Comparison of ENCODE assay signal across 8 cellular contexts in the genomic region with DNA sequence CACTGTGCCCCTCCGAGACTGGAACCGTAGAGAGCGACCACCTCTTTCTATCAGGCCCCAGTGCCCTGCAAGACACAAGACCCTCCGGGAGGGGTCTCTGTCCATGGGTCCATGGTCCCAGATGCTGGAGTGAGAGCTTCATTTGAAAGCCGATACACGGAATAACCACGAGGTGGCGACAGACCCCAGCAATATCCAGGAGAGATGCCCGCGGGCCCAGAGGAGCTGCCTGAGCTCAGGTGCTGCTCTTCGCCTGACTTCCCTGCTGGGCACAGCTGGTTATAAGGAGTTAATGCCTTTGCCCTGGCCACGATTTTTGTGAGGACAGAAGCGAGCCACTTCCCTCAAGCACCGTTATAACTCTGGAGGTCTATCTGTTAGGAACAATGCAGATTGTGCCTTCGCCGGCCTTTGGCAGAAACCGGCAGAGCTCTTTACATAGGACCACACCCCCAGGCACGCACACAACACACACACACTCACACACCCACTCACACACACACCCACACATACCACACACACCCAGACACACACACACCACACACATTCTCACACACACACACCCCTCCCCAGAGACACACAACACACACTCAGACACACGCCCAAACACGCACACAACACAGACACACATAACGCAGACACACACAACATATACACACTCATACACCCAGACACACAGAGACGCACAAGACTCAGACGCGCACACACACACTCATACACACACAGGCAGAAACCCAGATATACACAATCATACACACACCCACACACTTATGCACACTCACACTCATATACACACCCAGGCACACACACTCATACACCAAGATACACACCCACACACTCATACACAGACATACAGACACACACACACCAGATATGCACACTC.
A peak's percentile ranks its signal among the peaks of the same experiment; 100 is the strongest.
DNase-seq lines count a peak whose midpoint lies in the region; ATAC-seq lines count a peak whose summit lies in the region.

No MANE protein-coding gene starts in this region.

- peaks cover 5% of the 10 kb centered on the region for H3K4me1 Mint-ChIP-seq in activated CD4-positive, alpha-beta T cell treated with anti-CD3 and anti-CD28 coated beads, Interleukin-2, amount 10 ng/mL, durations not matched to agents 7 days and 5 days
- no peaks in the 10 kb centered on the region for H3K4me1 Mint-ChIP-seq in memory B cell

- POLR2A ChIA-PET in activated CD4-positive, alpha-beta T cell treated with anti-CD3 and anti-CD28 coated beads, Interleukin-2, amount 10 ng/mL, durations not matched to agents 7 days and 5 days (lab: Charles Lee): no interaction called here

- no peaks in the 10 kb centered on the region for H3K36me3 Mint-ChIP-seq in activated CD4-positive, alpha-beta T cell treated with anti-CD3 and anti-CD28 coated beads, Interleukin-2, amount 10 ng/mL, durations not matched to agents 7 days and 5 days (ENCODE audit: low read depth)
- no peaks in the 10 kb centered on the region for H3K36me3 Mint-ChIP-seq in memory B cell

- ATAC-seq in HG03378 (IDR thresholded peaks at IDR 0.05; ENCODE audit: unreplicated experiment) (peak; percentile 71), memory B cell (ENCODE audit: low read depth) (no peak)

- no peak overlapping the region for H3K4me3 Mint-ChIP-seq in activated CD4-positive, alpha-beta T cell treated with anti-CD3 and anti-CD28 coated beads, Interleukin-2, amount 10 ng/mL, durations not matched to agents 7 days and 5 days
- no peak overlapping the region for H3K4me3 Mint-ChIP-seq in memory B cell

- DNase-seq in NCI-H1436 (lab: John Stamatoyannopoulos, UW) (peak; percentile 78), NCI-H1436 treated with DMSO at 0.1 percent for 48 hours (lab: John Stamatoyannopoulos, UW) (no peak), NCI-H526 treated with DMSO at 0.1 percent for 48 hours (lab: John Stamatoyannopoulos, UW) (peak; percentile 74), dermis blood vessel endothelial cell (peak; percentile 67), memory B cell (ENCODE audit: low spot score in 2 of 2) (peak; percentile 11 to 37)
- DNase-seq in activated CD4-positive, alpha-beta T cell treated with anti-CD3 and anti-CD28 coated beads, Interleukin-2, amount 10 ng/mL, durations not matched to agents 7 days and 5 days: peak; percentile 79
- peak; percentile 11 to 13 for DNase-seq in stimulated activated CD8-positive, alpha-beta memory T cell treated with anti-CD3 and anti-CD28 coated beads, Interleukin-7, amount 100 ng/mL, for 4 hours (ENCODE audit: low read depth in 2 of 2)

- no peaks in the 10 kb centered on the region for H3K9me3 Mint-ChIP-seq in activated CD4-positive, alpha-beta T cell treated with anti-CD3 and anti-CD28 coated beads, Interleukin-2, amount 10 ng/mL, durations not matched to agents 7 days and 5 days
- H3K9me3 Mint-ChIP-seq in memory B cell: no peaks in the 10 kb centered on the region

- CTCF ChIA-PET in activated CD4-positive, alpha-beta T cell treated with anti-CD3 and anti-CD28 coated beads, Interleukin-2, amount 10 ng/mL, durations not matched to agents 7 days and 5 days (lab: Charles Lee): interaction anchor here (0.6 to 1.5 kb wide), 23 partner anchors 9 to 1012 kb away, joined by 3 to 10 read pairs (median 3); no protein-coding TSS in a partner anchor

- no peak overlapping the region for H3K27ac Mint-ChIP-seq in activated CD4-positive, alpha-beta T cell treated with anti-CD3 and anti-CD28 coated beads, Interleukin-2, amount 10 ng/mL, durations not matched to agents 7 days and 5 days
- no peak overlapping the region for H3K27ac Mint-ChIP-seq in memory B cell

- no peaks in the 10 kb centered on the region for H3K27me3 Mint-ChIP-seq in activated CD4-positive, alpha-beta T cell treated with anti-CD3 and anti-CD28 coated beads, Interleukin-2, amount 10 ng/mL, durations not matched to agents 7 days and 5 days
- peaks cover 1% of the 10 kb centered on the region for H3K27me3 Mint-ChIP-seq in memory B cell
